Comparison of ENCODE assay signal across 1 cellular context in genomic region chr1:24702511-24703293, GRCh38.
TF ChIP-seq lines count a peak whose summit lies in the region.

No MANE protein-coding gene starts in this region.

TF ChIP-seq in HepG2, 621 proteins besides CTCF, POLR2A, EP300 and RAD21 (continued from another document):
- TF ChIP-seq, protein P1, sequence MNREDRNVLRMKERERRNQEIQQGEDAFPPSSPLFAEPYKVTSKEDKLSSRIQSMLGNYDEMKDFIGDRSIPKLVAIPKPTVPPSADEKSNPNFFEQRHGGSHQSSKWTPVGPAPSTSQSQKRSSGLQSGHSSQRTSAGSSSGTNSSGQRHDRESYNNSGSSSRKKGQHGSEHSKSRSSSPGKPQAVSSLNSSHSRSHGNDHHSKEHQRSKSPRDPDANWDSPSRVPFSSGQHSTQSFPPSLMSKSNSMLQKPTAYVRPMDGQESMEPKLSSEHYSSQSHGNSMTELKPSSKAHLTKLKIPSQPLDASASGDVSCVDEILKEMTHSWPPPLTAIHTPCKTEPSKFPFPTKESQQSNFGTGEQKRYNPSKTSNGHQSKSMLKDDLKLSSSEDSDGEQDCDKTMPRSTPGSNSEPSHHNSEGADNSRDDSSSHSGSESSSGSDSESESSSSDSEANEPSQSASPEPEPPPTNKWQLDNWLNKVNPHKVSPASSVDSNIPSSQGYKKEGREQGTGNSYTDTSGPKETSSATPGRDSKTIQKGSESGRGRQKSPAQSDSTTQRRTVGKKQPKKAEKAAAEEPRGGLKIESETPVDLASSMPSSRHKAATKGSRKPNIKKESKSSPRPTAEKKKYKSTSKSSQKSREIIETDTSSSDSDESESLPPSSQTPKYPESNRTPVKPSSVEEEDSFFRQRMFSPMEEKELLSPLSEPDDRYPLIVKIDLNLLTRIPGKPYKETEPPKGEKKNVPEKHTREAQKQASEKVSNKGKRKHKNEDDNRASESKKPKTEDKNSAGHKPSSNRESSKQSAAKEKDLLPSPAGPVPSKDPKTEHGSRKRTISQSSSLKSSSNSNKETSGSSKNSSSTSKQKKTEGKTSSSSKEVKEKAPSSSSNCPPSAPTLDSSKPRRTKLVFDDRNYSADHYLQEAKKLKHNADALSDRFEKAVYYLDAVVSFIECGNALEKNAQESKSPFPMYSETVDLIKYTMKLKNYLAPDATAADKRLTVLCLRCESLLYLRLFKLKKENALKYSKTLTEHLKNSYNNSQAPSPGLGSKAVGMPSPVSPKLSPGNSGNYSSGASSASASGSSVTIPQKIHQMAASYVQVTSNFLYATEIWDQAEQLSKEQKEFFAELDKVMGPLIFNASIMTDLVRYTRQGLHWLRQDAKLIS (CRISPR knock-in tag; IDR thresholded peaks at IDR 0.05): no peak
- TF ChIP-seq ZNF501 (CRISPR knock-in tag; IDR thresholded peaks at IDR 0.05) (no peak), ATAD3A (CRISPR knock-in tag; IDR thresholded peaks at IDR 0.05) (no peak), GZF1 (CRISPR knock-in tag; IDR thresholded peaks at IDR 0.05) (no peak), THRA (CRISPR knock-in tag; IDR thresholded peaks at IDR 0.05; ENCODE audit: borderline replicate concordance) (no peak), HIVEP1 (CRISPR knock-in tag; IDR thresholded peaks at IDR 0.05) (no peak), SOX13 (IDR thresholded peaks at IDR 0.05) (no peak), SOX13 (CRISPR knock-in tag; conservative IDR thresholded peaks at IDR 0.05 in 1 of 2, IDR thresholded peaks at IDR 0.05 in 1 of 2) (peak in 1 of 2 experiments; percentile 57; a peak in 1 of 4 replicates), FOXA3 (CRISPR knock-in tag; IDR thresholded peaks at IDR 0.05) (no peak), FOSL2 (CRISPR knock-in tag; IDR thresholded peaks at IDR 0.05) (peak; percentile 57; the same call in 1 of the 2 replicates), SRY (CRISPR knock-in tag; IDR thresholded peaks at IDR 0.05) (no peak), FOXM1 (CRISPR knock-in tag; IDR thresholded peaks at IDR 0.05) (peak; percentile 71; the same call in 1 of the 2 replicates), TMF1 (CRISPR knock-in tag; IDR thresholded peaks at IDR 0.05; ENCODE audit: low read depth) (no peak), ERF (CRISPR knock-in tag; IDR thresholded peaks at IDR 0.05) (no peak), ZZZ3 (CRISPR knock-in tag; IDR thresholded peaks at IDR 0.05; ENCODE audit: borderline replicate concordance) (no peak), TFAP4 (IDR thresholded peaks at IDR 0.05; ENCODE audit: borderline replicate concordance, low read depth) (peak; percentile 72; the same call in 1 of the 2 replicates), ZNF547 (CRISPR knock-in tag; IDR thresholded peaks at IDR 0.05) (no peak), POLR2G (IDR thresholded peaks at IDR 0.05; ENCODE audit: low read depth, low read length) (no peak), CHD2 (IDR thresholded peaks at IDR 0.05; ENCODE audit: low read depth, low read length) (no peak), PITX1 (CRISPR knock-in tag; IDR thresholded peaks at IDR 0.05) (no peak), NFIB (CRISPR knock-in tag; IDR thresholded peaks at IDR 0.05; ENCODE audit: borderline replicate concordance) (no peak), JUN (CRISPR knock-in tag; IDR thresholded peaks at IDR 0.05) (no peak), MXD4 (CRISPR knock-in tag; IDR thresholded peaks at IDR 0.05) (no peak), ZSCAN5A (CRISPR knock-in tag; IDR thresholded peaks at IDR 0.05; ENCODE audit: borderline replicate concordance) (no peak), ZNF776 (CRISPR knock-in tag; IDR thresholded peaks at IDR 0.05) (no peak), ZNF253 (CRISPR knock-in tag; IDR thresholded peaks at IDR 0.05; ENCODE audit: borderline replicate concordance) (no peak), ZSCAN21 (CRISPR knock-in tag; IDR thresholded peaks at IDR 0.05; ENCODE audit: borderline replicate concordance) (no peak), DBP (CRISPR knock-in tag; IDR thresholded peaks at IDR 0.05; ENCODE audit: not compliant biosample characterization) (no peak)
- TF ChIP-seq, protein P2, sequence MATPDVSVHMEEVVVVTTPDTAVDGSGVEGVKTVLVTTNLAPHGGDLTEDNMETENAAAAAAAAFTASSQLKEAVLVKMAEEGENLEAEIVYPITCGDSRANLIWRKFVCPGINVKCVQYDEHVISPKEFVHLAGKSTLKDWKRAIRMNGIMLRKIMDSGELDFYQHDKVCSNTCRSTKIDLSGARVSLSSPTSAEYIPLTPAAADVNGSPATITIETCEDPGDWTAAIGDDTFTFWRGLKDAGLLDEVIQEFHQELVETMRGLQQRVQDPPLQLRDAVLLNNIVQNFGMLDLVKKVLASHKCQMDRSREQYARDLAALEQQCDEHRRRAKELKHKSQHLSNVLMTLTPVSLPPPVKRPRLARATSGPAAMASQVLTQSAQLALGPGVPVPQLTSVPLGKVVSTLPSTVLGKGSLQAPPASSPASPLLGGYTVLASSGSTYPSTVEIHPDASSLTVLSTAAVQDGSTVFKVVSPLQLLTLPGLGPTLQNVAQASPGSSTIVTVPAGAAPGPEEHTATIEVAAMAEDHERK (CRISPR knock-in tag; IDR thresholded peaks at IDR 0.05; ENCODE audit: low read depth): no peak
- TF ChIP-seq, protein P3, sequence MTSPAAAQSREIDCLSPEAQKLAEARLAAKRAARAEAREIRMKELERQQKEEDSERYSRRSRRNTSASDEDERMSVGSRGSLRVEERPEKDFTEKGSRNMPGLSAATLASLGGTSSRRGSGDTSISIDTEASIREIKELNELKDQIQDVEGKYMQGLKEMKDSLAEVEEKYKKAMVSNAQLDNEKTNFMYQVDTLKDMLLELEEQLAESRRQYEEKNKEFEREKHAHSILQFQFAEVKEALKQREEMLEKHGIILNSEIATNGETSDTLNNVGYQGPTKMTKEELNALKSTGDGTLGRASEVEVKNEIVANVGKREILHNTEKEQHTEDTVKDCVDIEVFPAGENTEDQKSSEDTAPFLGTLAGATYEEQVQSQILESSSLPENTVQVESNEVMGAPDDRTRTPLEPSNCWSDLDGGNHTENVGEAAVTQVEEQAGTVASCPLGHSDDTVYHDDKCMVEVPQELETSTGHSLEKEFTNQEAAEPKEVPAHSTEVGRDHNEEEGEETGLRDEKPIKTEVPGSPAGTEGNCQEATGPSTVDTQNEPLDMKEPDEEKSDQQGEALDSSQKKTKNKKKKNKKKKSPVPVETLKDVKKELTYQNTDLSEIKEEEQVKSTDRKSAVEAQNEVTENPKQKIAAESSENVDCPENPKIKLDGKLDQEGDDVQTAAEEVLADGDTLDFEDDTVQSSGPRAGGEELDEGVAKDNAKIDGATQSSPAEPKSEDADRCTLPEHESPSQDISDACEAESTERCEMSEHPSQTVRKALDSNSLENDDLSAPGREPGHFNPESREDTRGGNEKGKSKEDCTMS (CRISPR knock-in tag; conservative IDR thresholded peaks at IDR 0.05): no peak
- TF ChIP-seq, protein P4, sequence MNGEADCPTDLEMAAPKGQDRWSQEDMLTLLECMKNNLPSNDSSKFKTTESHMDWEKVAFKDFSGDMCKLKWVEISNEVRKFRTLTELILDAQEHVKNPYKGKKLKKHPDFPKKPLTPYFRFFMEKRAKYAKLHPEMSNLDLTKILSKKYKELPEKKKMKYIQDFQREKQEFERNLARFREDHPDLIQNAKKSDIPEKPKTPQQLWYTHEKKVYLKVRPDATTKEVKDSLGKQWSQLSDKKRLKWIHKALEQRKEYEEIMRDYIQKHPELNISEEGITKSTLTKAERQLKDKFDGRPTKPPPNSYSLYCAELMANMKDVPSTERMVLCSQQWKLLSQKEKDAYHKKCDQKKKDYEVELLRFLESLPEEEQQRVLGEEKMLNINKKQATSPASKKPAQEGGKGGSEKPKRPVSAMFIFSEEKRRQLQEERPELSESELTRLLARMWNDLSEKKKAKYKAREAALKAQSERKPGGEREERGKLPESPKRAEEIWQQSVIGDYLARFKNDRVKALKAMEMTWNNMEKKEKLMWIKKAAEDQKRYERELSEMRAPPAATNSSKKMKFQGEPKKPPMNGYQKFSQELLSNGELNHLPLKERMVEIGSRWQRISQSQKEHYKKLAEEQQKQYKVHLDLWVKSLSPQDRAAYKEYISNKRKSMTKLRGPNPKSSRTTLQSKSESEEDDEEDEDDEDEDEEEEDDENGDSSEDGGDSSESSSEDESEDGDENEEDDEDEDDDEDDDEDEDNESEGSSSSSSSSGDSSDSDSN (CRISPR knock-in tag; IDR thresholded peaks at IDR 0.05): no peak
- TF ChIP-seq, protein P5, sequence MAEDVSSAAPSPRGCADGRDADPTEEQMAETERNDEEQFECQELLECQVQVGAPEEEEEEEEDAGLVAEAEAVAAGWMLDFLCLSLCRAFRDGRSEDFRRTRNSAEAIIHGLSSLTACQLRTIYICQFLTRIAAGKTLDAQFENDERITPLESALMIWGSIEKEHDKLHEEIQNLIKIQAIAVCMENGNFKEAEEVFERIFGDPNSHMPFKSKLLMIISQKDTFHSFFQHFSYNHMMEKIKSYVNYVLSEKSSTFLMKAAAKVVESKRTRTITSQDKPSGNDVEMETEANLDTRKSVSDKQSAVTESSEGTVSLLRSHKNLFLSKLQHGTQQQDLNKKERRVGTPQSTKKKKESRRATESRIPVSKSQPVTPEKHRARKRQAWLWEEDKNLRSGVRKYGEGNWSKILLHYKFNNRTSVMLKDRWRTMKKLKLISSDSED (CRISPR knock-in tag; IDR thresholded peaks at IDR 0.05): no peak
